Comparison of ENCODE assay signal across 11 cellular contexts in genomic region chr19:927707-928401, GRCh38. TPM values are rescaled to one million over a fixed set of nuclear protein-coding genes. Genes with fewer than 3 reads are reported as not detected.
DNase-seq lines count a peak whose midpoint lies in the region; ATAC-seq and TF ChIP-seq lines count a peak whose summit lies in the region.
"Had no signal": no experiment of that assay in that cellular context is flagged by ENCODE, and none has a peak within 500 bp of the region (broad histone marks: within the 10 kb centered on the region; RNA-seq: fewer than 3 reads in every experiment).

No MANE protein-coding gene starts in this region.

- peaks cover 14% of the 10 kb centered on the region for H3K36me3 Mint-ChIP-seq in nephron progenitor cell (ENCODE audit: low read depth)

- ATAC-seq in GM19035 (IDR thresholded peaks at IDR 0.05; ENCODE audit: unreplicated experiment): no peak
- no peak for ATAC-seq in GM21576 (IDR thresholded peaks at IDR 0.05; ENCODE audit: unreplicated experiment)

- intact Hi-C loops in dorsolateral prefrontal cortex (cut with DNase I): loop anchor here in 1 of 2 donors (10.0 kb wide), 2 partner anchors 263 to 307 kb away; partner anchors contain the start of genes CBARP and RNF126

- DNase-seq in AG10803 (ENCODE audit: low read depth) (no peak), HL-60 (ENCODE audit: low read depth in 1 of 2, low spot score in 1 of 2) (no peak), dorsolateral prefrontal cortex (no peak), nephron progenitor cell (peak; percentile 36), midbrain (lab: John Stamatoyannopoulos, UW) (no peak)
- DNase-seq in effector CD8-positive, alpha-beta T cell (lab: John Stamatoyannopoulos, UW): no peak
- DNase-seq: activated effector memory CD4-positive, alpha-beta T cell treated with Interleukin-2 at 50 U/mL for 16 hours; SHP77 treated with DMSO at 0.1 percent for 48 hours had no signal

- peak overlapping the region; percentile 79 for H3K4me3 ChIP-seq in AG10803 (ENCODE audit: low read length)
- peak overlapping the region; percentile 74 for H3K4me3 ChIP-seq in HL-60 (replicated peaks; ENCODE audit: insufficient read depth, low read length)
- H3K4me3 ChIP-seq in dorsolateral prefrontal cortex: peak overlapping the region in 37 of 59 donors; percentile 68 to 95 (median 83)

- H3K4me3 Mint-ChIP-seq in nephron progenitor cell: peak overlapping the region; percentile 89

- no peak for TF ChIP-seq CTCF in AG10803 (conservative IDR thresholded peaks at IDR 0.05; ENCODE audit: low read length)
- no peak for TF ChIP-seq CTCF in HL-60 (IDR thresholded peaks at IDR 0.05; ENCODE audit: insufficient read depth, low read length)
- no peak for TF ChIP-seq CTCF in dorsolateral prefrontal cortex (IDR thresholded peaks at IDR 0.05 in 54 of 56, conservative IDR thresholded peaks at IDR 0.05 in 2 of 56; ENCODE audit: low read depth in 1 of 56, partially characterized antibody in 56 of 56)
- no peak for TF ChIP-seq CTCF in nephron progenitor cell (IDR thresholded peaks at IDR 0.05)

- H3K27me3 ChIP-seq in HL-60 (ENCODE audit: insufficient read depth, poor library complexity, severe bottlenecking) (no peaks in the 10 kb centered on the region), dorsolateral prefrontal cortex (no peaks in the 10 kb centered on the region)

- H3K4me1 Mint-ChIP-seq in nephron progenitor cell: peaks cover 26% of the 10 kb centered on the region

- no peak overlapping the region for H3K27ac Mint-ChIP-seq in nephron progenitor cell

- peak overlapping the region; percentile 99 for H3K27ac ChIP-seq in HL-60 (replicated peaks)
- H3K27ac ChIP-seq in dorsolateral prefrontal cortex: peak overlapping the region in 27 of 59 donors; percentile 4 to 88 (median 62)

- peaks cover 5% of the 10 kb centered on the region for H3K27me3 Mint-ChIP-seq in nephron progenitor cell (ENCODE audit: low read depth, poor library complexity)

- no peaks in the 10 kb centered on the region for H3K9me3 Mint-ChIP-seq in nephron progenitor cell

RNA-seq across cellular contexts. Expression of gene ARID3A, which starts 2.0 kb away (rescaled TPM):
- total RNA-seq in dorsolateral prefrontal cortex: 10 to 100 TPM in 40 of 120 experiments, 1 to 10 TPM in 80; 3.8 to 17.6 (median 8.7) TPM

RNA-seq across cellular contexts. Expression of gene KISS1R, which starts 10.7 kb away (rescaled TPM):
- total RNA-seq in dorsolateral prefrontal cortex: 1 to 10 TPM in 59 of 120 experiments, under 1 TPM in 56, not detected in 5; 0.29 to 3.5 (median 1.0) TPM
- total RNA-seq: LHCN-M2 had no signal

RNA-seq across cellular contexts. Expression of gene R3HDM4, which starts 14.8 kb away (rescaled TPM):
- 10 to 100 TPM; 26.1 to 60.5 (median 37.5) TPM for total RNA-seq in dorsolateral prefrontal cortex

RNA-seq across cellular contexts. Expression of gene RNU6-9, which starts 34.6 kb away (rescaled TPM):
- not detected for total RNA-seq in dorsolateral prefrontal cortex
- total RNA-seq: LHCN-M2 had no signal

RNA-seq across cellular contexts. Expression of gene MED16, which starts 34.9 kb away (rescaled TPM):
- 100 to 1,000 TPM in 1 of 120 experiments, 10 to 100 TPM in 119; 48.8 to 100 (median 63.9) TPM for total RNA-seq in dorsolateral prefrontal cortex
